In genomic region chr21:46483300-46484295, GRCh38 we compare ENCODE assay signal across 16 cellular contexts. TPM values are rescaled to one million over a fixed set of nuclear protein-coding genes. Genes with fewer than 3 reads are reported as not detected.
DNase-seq lines count a peak whose midpoint lies in the region; ATAC-seq lines count a peak whose summit lies in the region.
"Had no signal": no experiment of that assay in that cellular context is flagged by ENCODE, and none has a peak within 500 bp of the region (broad histone marks: within the 10 kb centered on the region; RNA-seq: fewer than 3 reads in every experiment).

No MANE protein-coding gene starts in this region.

- no peaks in the 10 kb centered on the region for H4K20me1 ChIP-seq in GM23248 (ENCODE audit: insufficient read depth)

- POLR2A ChIA-PET in activated CD4-positive, alpha-beta T cell treated with anti-CD3 and anti-CD28 coated beads for 36 hours (lab: Charles Lee), result interaction anchor here (0.6 kb wide), 1 partner anchor 160 kb away, joined by 6 read pairs; no protein-coding TSS in a partner anchor

- in situ Hi-C loops in GM23248 (cut with MboI), result no loop called here

- H3K4me3 ChIP-seq in GM23248, result no peak overlapping the region
- H3K4me3 ChIP-seq: prostate gland, testis had no signal

- H3K27ac Mint-ChIP-seq in activated CD4-positive, alpha-beta T cell treated with anti-CD3 and anti-CD28 coated beads for 36 hours, result no peak overlapping the region
- H3K27ac Mint-ChIP-seq in activated CD4-positive, alpha-beta T cell treated with anti-CD3 and anti-CD28 coated beads, Interleukin-2, amount 10 ng/mL, durations not matched to agents 24 days and 14 days, result no peak overlapping the region
- peak overlapping the region; percentile 78 for H3K27ac Mint-ChIP-seq in central memory CD8-positive, alpha-beta T cell (ENCODE audit: low read depth)
- peak overlapping the region; percentile 65 for H3K27ac Mint-ChIP-seq in natural killer cell treated with Interleukin-12 subunit alpha and Interleukin-12 subunit beta and Interleukin-15 and Interleukin-18, amount 100 ng/mL, for 72 hours
- H3K27ac Mint-ChIP-seq: WTC11 had no signal

- H3K9me2 ChIP-seq in GM23248 (ENCODE audit: insufficient read depth), result no peaks in the 10 kb centered on the region

- no peak overlapping the region for H2AFZ ChIP-seq in GM23248

- H3K36me3 ChIP-seq in GM23248 (ENCODE audit: low read depth), result no peaks in the 10 kb centered on the region
- H3K36me3 ChIP-seq: prostate gland had no signal

- CTCF ChIA-PET in activated CD4-positive, alpha-beta T cell treated with anti-CD3 and anti-CD28 coated beads for 36 hours (lab: Charles Lee), result interaction anchor here (0.7 kb wide), 1 partner anchor 131 kb away, joined by 3 read pairs; no protein-coding TSS in a partner anchor

- H3K27me3 ChIP-seq in GM23248 (replicated peaks; ENCODE audit: insufficient read depth), result no peaks in the 10 kb centered on the region
- H3K27me3 ChIP-seq: testis had no signal

- 69 to 73% methylated on average over 6 of the region's 6 CpGs for WGBS in GM23248 (ENCODE audit: low coverage in 1 of 2, low lambda C conversion rate in 2 of 2, missing lambda C conversion rate in 2 of 2), 2 experiments

- H3K36me3 Mint-ChIP-seq in activated CD4-positive, alpha-beta T cell treated with anti-CD3 and anti-CD28 coated beads for 36 hours (ENCODE audit: low read depth), result peaks cover 15% of the 10 kb centered on the region
- H3K36me3 Mint-ChIP-seq in activated CD4-positive, alpha-beta T cell treated with anti-CD3 and anti-CD28 coated beads, Interleukin-2, amount 10 ng/mL, durations not matched to agents 24 days and 14 days (ENCODE audit: low read depth), result peaks cover 11% of the 10 kb centered on the region
- H3K36me3 Mint-ChIP-seq in central memory CD8-positive, alpha-beta T cell (ENCODE audit: insufficient read depth), result peaks cover 13% of the 10 kb centered on the region
- H3K36me3 Mint-ChIP-seq in natural killer cell treated with Interleukin-12 subunit alpha and Interleukin-12 subunit beta and Interleukin-15 and Interleukin-18, amount 100 ng/mL, for 72 hours, result peaks cover 4% of the 10 kb centered on the region

- no peak for DNase-seq in activated CD4-positive, alpha-beta T cell treated with anti-CD3 and anti-CD28 coated beads for 36 hours
- DNase-seq in activated CD4-positive, alpha-beta T cell treated with anti-CD3 and anti-CD28 coated beads, Interleukin-2, amount 10 ng/mL, durations not matched to agents 24 days and 14 days, result no peak
- DNase-seq in GM23248 (peak; percentile 38), 8988T (no peak), NCI-H2196 (lab: John Stamatoyannopoulos, UW; ENCODE audit: unreplicated experiment) (no peak)
- DNase-seq in central memory CD8-positive, alpha-beta T cell (ENCODE audit: low spot score in 2 of 2), result no peak
- DNase-seq in natural killer cell treated with Interleukin-12 subunit alpha and Interleukin-12 subunit beta and Interleukin-15 and Interleukin-18, amount 100 ng/mL, for 72 hours (ENCODE audit: low spot score), result no peak
- DNase-seq: cortex of kidney, hippocampal formation, NCI-H1694 treated with DMSO at 0.1 percent for 48 hours, NCI-H526 treated with DMSO at 0.1 percent for 48 hours, testis had no signal

- H3K9ac ChIP-seq in GM23248, result no peak overlapping the region

- no peaks in the 10 kb centered on the region for H3K27me3 Mint-ChIP-seq in activated CD4-positive, alpha-beta T cell treated with anti-CD3 and anti-CD28 coated beads for 36 hours
- no peaks in the 10 kb centered on the region for H3K27me3 Mint-ChIP-seq in activated CD4-positive, alpha-beta T cell treated with anti-CD3 and anti-CD28 coated beads, Interleukin-2, amount 10 ng/mL, durations not matched to agents 24 days and 14 days
- no peaks in the 10 kb centered on the region for H3K27me3 Mint-ChIP-seq in central memory CD8-positive, alpha-beta T cell
- H3K27me3 Mint-ChIP-seq in natural killer cell treated with Interleukin-12 subunit alpha and Interleukin-12 subunit beta and Interleukin-15 and Interleukin-18, amount 100 ng/mL, for 72 hours, result no peaks in the 10 kb centered on the region

- H3K4me3 Mint-ChIP-seq in activated CD4-positive, alpha-beta T cell treated with anti-CD3 and anti-CD28 coated beads for 36 hours, result no peak overlapping the region
- H3K4me3 Mint-ChIP-seq in activated CD4-positive, alpha-beta T cell treated with anti-CD3 and anti-CD28 coated beads, Interleukin-2, amount 10 ng/mL, durations not matched to agents 24 days and 14 days, result no peak overlapping the region
- H3K4me3 Mint-ChIP-seq in central memory CD8-positive, alpha-beta T cell, result no peak overlapping the region
- H3K4me3 Mint-ChIP-seq in natural killer cell treated with Interleukin-12 subunit alpha and Interleukin-12 subunit beta and Interleukin-15 and Interleukin-18, amount 100 ng/mL, for 72 hours, result peak overlapping the region; percentile 41
- H3K4me3 Mint-ChIP-seq: WTC11 had no signal

- no peak overlapping the region for H3K27ac ChIP-seq in GM23248
- H3K27ac ChIP-seq: prostate gland, testis had no signal

- H3K9me3 Mint-ChIP-seq in activated CD4-positive, alpha-beta T cell treated with anti-CD3 and anti-CD28 coated beads for 36 hours (ENCODE audit: low read depth), result no peaks in the 10 kb centered on the region
- H3K9me3 Mint-ChIP-seq in activated CD4-positive, alpha-beta T cell treated with anti-CD3 and anti-CD28 coated beads, Interleukin-2, amount 10 ng/mL, durations not matched to agents 24 days and 14 days, result no peaks in the 10 kb centered on the region
- H3K9me3 Mint-ChIP-seq in central memory CD8-positive, alpha-beta T cell, result no peaks in the 10 kb centered on the region
- no peaks in the 10 kb centered on the region for H3K9me3 Mint-ChIP-seq in natural killer cell treated with Interleukin-12 subunit alpha and Interleukin-12 subunit beta and Interleukin-15 and Interleukin-18, amount 100 ng/mL, for 72 hours
- H3K9me3 Mint-ChIP-seq: WTC11 had no signal

- intact Hi-C loops in activated CD4-positive, alpha-beta T cell treated with anti-CD3 and anti-CD28 coated beads for 36 hours (cut with DNase I, micrococcal nuclease), result no loop called here
- intact Hi-C loops in activated CD4-positive, alpha-beta T cell treated with anti-CD3 and anti-CD28 coated beads, Interleukin-2, amount 10 ng/mL, durations not matched to agents 24 days and 14 days (cut with micrococcal nuclease), result no loop called here

- H3K79me2 ChIP-seq in GM23248 (ENCODE audit: insufficient read depth), result peaks cover 90% of the 10 kb centered on the region

- H3K4me2 ChIP-seq in GM23248 (ENCODE audit: unreplicated experiment), result no peak overlapping the region

- H3K9me3 ChIP-seq in GM23248 (ENCODE audit: low read depth), result no peaks in the 10 kb centered on the region
- H3K9me3 ChIP-seq: prostate gland, testis had no signal

- peaks cover 19% of the 10 kb centered on the region for H3K4me1 ChIP-seq in GM23248 (ENCODE audit: insufficient read depth)
- H3K4me1 ChIP-seq: prostate gland, testis had no signal

- peaks cover 15% of the 10 kb centered on the region for H3K4me1 Mint-ChIP-seq in activated CD4-positive, alpha-beta T cell treated with anti-CD3 and anti-CD28 coated beads for 36 hours
- peaks cover 10% of the 10 kb centered on the region for H3K4me1 Mint-ChIP-seq in activated CD4-positive, alpha-beta T cell treated with anti-CD3 and anti-CD28 coated beads, Interleukin-2, amount 10 ng/mL, durations not matched to agents 24 days and 14 days
- H3K4me1 Mint-ChIP-seq in central memory CD8-positive, alpha-beta T cell, result peaks cover 46% of the 10 kb centered on the region
- H3K4me1 Mint-ChIP-seq in natural killer cell treated with Interleukin-12 subunit alpha and Interleukin-12 subunit beta and Interleukin-15 and Interleukin-18, amount 100 ng/mL, for 72 hours (ENCODE audit: low read depth in 2 of 2), result peaks cover 39% of the 10 kb centered on the region in 2 donors
- H3K4me1 Mint-ChIP-seq: WTC11 had no signal

- peaks cover 13% of the 10 kb centered on the region for H3F3A ChIP-seq in GM23248 (ENCODE audit: insufficient read depth)

- peak; percentile 64 for ATAC-seq in activated CD4-positive, alpha-beta T cell treated with anti-CD3 and anti-CD28 coated beads for 36 hours
- peak; percentile 76 for ATAC-seq in central memory CD8-positive, alpha-beta T cell (replicated peaks; ENCODE audit: extremely low read depth, poor library complexity, severe bottlenecking)
- ATAC-seq in natural killer cell treated with Interleukin-12 subunit alpha and Interleukin-12 subunit beta and Interleukin-15 and Interleukin-18, amount 100 ng/mL, for 72 hours, result peak; percentile 73 to 76
- no peak for ATAC-seq in GM18517 (IDR thresholded peaks at IDR 0.05; ENCODE audit: unreplicated experiment)
- ATAC-seq: esophagus mucosa, WTC11 had no signal

RNA-seq across cellular contexts. Expression of gene DIP2A, which starts 24.9 kb away (rescaled TPM):
- 10 to 100 TPM; 25.2 to 27.7 TPM for total RNA-seq in activated CD4-positive, alpha-beta T cell treated with anti-CD3 and anti-CD28 coated beads for 36 hours
- 30.5 and 31.3 TPM in 2 replicates for total RNA-seq in activated CD4-positive, alpha-beta T cell treated with anti-CD3 and anti-CD28 coated beads, Interleukin-2, amount 10 ng/mL, durations not matched to agents 24 days and 14 days
- total RNA-seq in GM23248 (2014; rRNA removed; shearing (Covaris generic)), result 13.1 and 14.3 TPM in 2 replicates
- 9.8 and 12.5 TPM in 2 replicates for polyA plus RNA-seq in GM23248 (2016; fragmentation: Nextera tagmentation; extraction: Ambion mirVana)
- 10 to 100 TPM; 39.4 to 71.6 TPM for total RNA-seq in natural killer cell treated with Interleukin-12 subunit alpha and Interleukin-12 subunit beta and Interleukin-15 and Interleukin-18, amount 100 ng/mL, for 72 hours

Comparison
In these comparisons a context has a peak if more than half of its experiments do, and no peak if none do; other contexts are left out.
1. H3K27ac Mint-ChIP-seq: peak in central memory CD8-positive, alpha-beta T cell (single experiment) and natural killer cell treated with Interleukin-12 subunit alpha and Interleukin-12 subunit beta and Interleukin-15 and Interleukin-18, amount 100 ng/mL, for 72 hours (2 of 2); none in activated CD4-positive, alpha-beta T cell treated with anti-CD3 and anti-CD28 coated beads for 36 hours (single experiment) and activated CD4-positive, alpha-beta T cell treated with anti-CD3 and anti-CD28 coated beads, Interleukin-2, amount 10 ng/mL, durations not matched to agents 24 days and 14 days (single experiment).